In genomic region chr7:93911661-93912060, GRCh38 we compare ENCODE assay signal across 18 cellular contexts. TPM values are rescaled to one million over a fixed set of nuclear protein-coding genes. Genes with fewer than 3 reads are reported as not detected.
DNase-seq lines count a peak whose midpoint lies in the region; ATAC-seq, FAIRE-seq and TF ChIP-seq lines count a peak whose summit lies in the region.
"Not testable (repeated sequence)": the region's sequence is repeated elsewhere in the genome, so short reads cannot be mapped to it uniquely, and the experiment has no call there.
"Had no signal": no experiment of that assay in that cellular context is flagged by ENCODE, and none has a peak within 500 bp of the region (broad histone marks: within the 10 kb centered on the region; RNA-seq: fewer than 3 reads in every experiment).

No MANE protein-coding gene starts in this region.

- H3K79me2 ChIP-seq in PC-3 (ENCODE audit: low read length); mammary epithelial cell (ENCODE audit: insufficient read depth, low read length): not testable (repeated sequence)

- H3K4me1 ChIP-seq in A549: peaks cover 88% of the 10 kb centered on the region
- peaks cover 13% of the 10 kb centered on the region for H3K4me1 ChIP-seq in PC-3 (ENCODE audit: insufficient read depth, low read length)
- H3K4me1 ChIP-seq in mammary epithelial cell (ENCODE audit: insufficient read depth, low read length): not testable (repeated sequence)

- H3F3A ChIP-seq in PC-3 (ENCODE audit: low read length, unreplicated experiment): not testable (repeated sequence)

- not testable (repeated sequence) for H3K9ac ChIP-seq in PC-3 (ENCODE audit: low read length); mammary epithelial cell (ENCODE audit: insufficient read depth, low read length)

- H3K27me3 ChIP-seq in PC-3 (ENCODE audit: low read length); mammary epithelial cell (ENCODE audit: insufficient read depth, low read length): not testable (repeated sequence)

- DNase-seq in A549 (ENCODE audit: low read depth in 1 of 2, low spot score in 1 of 2): not testable (repeated sequence)
- DNase-seq in PC-3: peak; percentile 27
- DNase-seq in mammary epithelial cell: peak; percentile 22
- DNase-seq in renal cortical epithelial cell (ENCODE audit: low read depth): peak; percentile 78

- not testable (repeated sequence) for TF ChIP-seq RAD21 in A549 (conservative IDR thresholded peaks at IDR 0.05 in 1 of 2, IDR thresholded peaks at IDR 0.05 in 1 of 2)

- H3K9me2 ChIP-seq in PC-3 (replicated peaks; ENCODE audit: low read length): not testable (repeated sequence)

- not testable (repeated sequence) for H3K9me3 ChIP-seq in A549; PC-3 (ENCODE audit: low read length); mammary epithelial cell (replicated peaks; ENCODE audit: insufficient read depth, low read length)

- BruUV-seq in PC-3 (replicated peaks; lab: Mats Ljungman, UMichigan); mammary epithelial cell (replicated peaks; lab: Mats Ljungman, UMichigan): not testable (repeated sequence)

- not testable (repeated sequence) for H4K20me1 ChIP-seq in PC-3 (ENCODE audit: low read length); mammary epithelial cell (ENCODE audit: insufficient read depth, low read length)

- peak overlapping the region; percentile 64 for H3K4me2 ChIP-seq in A549
- not testable (repeated sequence) for H3K4me2 ChIP-seq in PC-3 (ENCODE audit: low read length); mammary epithelial cell (ENCODE audit: insufficient read depth, low read depth, low read length)

- TF ChIP-seq CTCF in A549 (IDR thresholded peaks at IDR 0.05); PC-3 (conservative IDR thresholded peaks at IDR 0.05; ENCODE audit: low read depth, low read length); mammary epithelial cell (conservative IDR thresholded peaks at IDR 0.05 in 1 of 2, IDR thresholded peaks at IDR 0.05 in 1 of 2; ENCODE audit: extremely low read depth in 1 of 2, insufficient read depth in 1 of 2, low read depth in 1 of 2, low read length in 2 of 2): not testable (repeated sequence)

- POLR2A ChIA-PET in A549 (lab: Yijun Ruan, JAX): interaction anchor here (1.4 to 2.4 kb wide), 2 partner anchors 9 to 12 kb away, joined by 4 to 23 read pairs; partner anchors contain the start of gene GNG11
- POLR2A ChIA-PET in PC-3 (lab: Charles Lee; ENCODE audit: unreplicated experiment): not testable (repeated sequence)

- H3K27ac ChIP-seq in A549: peak overlapping the region; percentile 56 to 81
- H3K27ac ChIP-seq in PC-3 (ENCODE audit: low read length); mammary epithelial cell (ENCODE audit: insufficient read depth, low read depth, low read length): not testable (repeated sequence)

- peak; percentile 97 for FAIRE-seq in A549 (lab: Jason Lieb, UNC)

- ATAC-seq in A549: peak in 1 of 2 experiments; percentile 30; a peak in 3 of 6 replicates
- ATAC-seq in GM18520 (IDR thresholded peaks at IDR 0.05; ENCODE audit: unreplicated experiment): peak; percentile 37
- ATAC-seq in GM21390 (IDR thresholded peaks at IDR 0.05; ENCODE audit: unreplicated experiment): peak; percentile 75
- peak; percentile 70 for ATAC-seq in HG02759 (IDR thresholded peaks at IDR 0.05; ENCODE audit: unreplicated experiment)
- ATAC-seq in HG03280 (IDR thresholded peaks at IDR 0.05; ENCODE audit: unreplicated experiment): peak; percentile 48
- ATAC-seq in PC-3: peak; percentile 27; the same call in 1 of the 2 replicates

- not testable (repeated sequence) for H3K36me3 ChIP-seq in PC-3 (ENCODE audit: low read depth, low read length); mammary epithelial cell (ENCODE audit: insufficient read depth, low read length)

- H2AFZ ChIP-seq in PC-3 (ENCODE audit: low read length); mammary epithelial cell (ENCODE audit: low read depth, low read length): not testable (repeated sequence)

- CTCF ChIA-PET in A549 (lab: Yijun Ruan, JAX); PC-3 (lab: Charles Lee); mammary epithelial cell (lab: Charles Lee; ENCODE audit: low non-redundant PET): not testable (repeated sequence)

- dilution Hi-C loops in mammary epithelial cell (cut with HindIII; ENCODE audit: low sequenced_read_pairs): not testable (repeated sequence)

- TF ChIP-seq POLR2A in A549 (IDR thresholded peaks at IDR 0.05; ENCODE audit: low read length): not testable (repeated sequence)

- intact Hi-C loops in PC-3 (cut with micrococcal nuclease): loop anchor here (2.0 kb wide), 1 partner anchor 21 kb away; the partner anchor contains the start of gene TFPI2
- intact Hi-C loops in mammary epithelial cell (cut with micrococcal nuclease): not testable (repeated sequence)

- TF ChIP-seq EP300 in A549 (IDR thresholded peaks at IDR 0.05): not testable (repeated sequence)

- H3K4me3 ChIP-seq in A549; PC-3 (ENCODE audit: low read length); mammary epithelial cell (replicated peaks in 1 of 3; ENCODE audit: insufficient read depth in 1 of 3, low read depth in 2 of 3, low read length in 3 of 3): not testable (repeated sequence)

- in situ Hi-C loops in mammary epithelial cell (cut with MboI; ENCODE audit: low sequenced_read_pairs in 2 of 2): not testable (repeated sequence)

TF ChIP-seq in A549, 52 proteins besides CTCF, POLR2A, EP300 and RAD21:
- not testable (repeated sequence) for TF ChIP-seq FOSL2 (IDR thresholded peaks at IDR 0.05)
- peak; percentile 70 for TF ChIP-seq FOSL2 (CRISPR knock-in tag; IDR thresholded peaks at IDR 0.05)
TF ChIP-seq in A549: peak in this region for 1; not testable (repeated sequence) for 51.

RNA-seq across cellular contexts. Expression of gene GNGT1, which starts 5.3 kb away (rescaled TPM):
- polyA plus RNA-seq in A549 (2011; rRNA removed) (not detected in 2 replicates), A549 (2017; fragmentation: RNase III; extraction: RNeasy Plus Mini Kit Qiagen cat#74134 plus additional on column Dnase treatment) (not detected in 3 replicates), mammary epithelial cell (not detected)
- polyA plus RNA-seq in A549 (2012; cell fraction: cytosol; rRNA removed): not detected in 2 replicates
- polyA plus RNA-seq in A549 (2012; cell fraction: nucleus; rRNA removed): not detected in 2 replicates
- not detected in 2 replicates for polyA minus RNA-seq in A549 (2011; rRNA and poly(A)+ RNA removed)
- total RNA-seq in PC-3 (2014; rRNA removed) (not detected in 2 replicates), mammary epithelial cell (not detected), renal cortical epithelial cell (0.05 TPM in 1 of 2 replicates, not detected in the other)
- polyA minus RNA-seq in mammary epithelial cell: not detected
- total RNA-seq: activated T-helper 1 cell treated with anti-CD3 and anti-CD28 coated beads, Interleukin-12 subunit alpha, Interleukin-12 subunit beta, Interleukin-2, Interleukin-4 antibody, amounts not matched to agents 30 ng/mL and 10 ng/mL and 1 ng/mL, durations not matched to agents 14 hours and 24 hours and 36 hours; chondrocyte; liver; mesothelial cell of epicardium; naive thymus-derived CD4-positive, alpha-beta T cell; progenitor cell of endocrine pancreas; sciatic nerve; suprapubic skin; upper lobe of right lung had no signal
- polyA plus RNA-seq: CD14-positive monocyte; liver; naive thymus-derived CD4-positive, alpha-beta T cell had no signal

RNA-seq across cellular contexts. Expression of gene GNG11, which starts 9.9 kb away (rescaled TPM):
- polyA plus RNA-seq in A549 (2011; rRNA removed) (23.4 and 31.1 TPM in 2 replicates), A549 (2017; fragmentation: RNase III; extraction: RNeasy Plus Mini Kit Qiagen cat#74134 plus additional on column Dnase treatment) (26.3 to 34.8 TPM (median 33.4 TPM) in 3 replicates), mammary epithelial cell (0.31 TPM)
- 11.2 and 11.5 TPM in 2 replicates for polyA plus RNA-seq in A549 (2012; cell fraction: cytosol; rRNA removed)
- polyA plus RNA-seq in A549 (2012; cell fraction: nucleus; rRNA removed): 4.6 and 5.5 TPM in 2 replicates
- 5.6 and 6.9 TPM in 2 replicates for polyA minus RNA-seq in A549 (2011; rRNA and poly(A)+ RNA removed)
- total RNA-seq in PC-3 (2014; rRNA removed) (3.0 and 4.4 TPM in 2 replicates), mammary epithelial cell (under 1 TPM; under 0.01 to 0.38 TPM), renal cortical epithelial cell (26.0 and 35.1 TPM in 2 replicates)
- not detected for polyA minus RNA-seq in mammary epithelial cell
- total RNA-seq: activated T-helper 1 cell treated with anti-CD3 and anti-CD28 coated beads, Interleukin-12 subunit alpha, Interleukin-12 subunit beta, Interleukin-2, Interleukin-4 antibody, amounts not matched to agents 30 ng/mL and 10 ng/mL and 1 ng/mL, durations not matched to agents 14 hours and 24 hours and 36 hours; progenitor cell of endocrine pancreas had no signal
- polyA plus RNA-seq: naive thymus-derived CD4-positive, alpha-beta T cell had no signal

RNA-seq across cellular contexts. Expression of gene TFPI2, which starts 21.1 kb away (rescaled TPM):
- polyA plus RNA-seq in A549 (2011; rRNA removed) (128 and 172 TPM in 2 replicates), A549 (2017; fragmentation: RNase III; extraction: RNeasy Plus Mini Kit Qiagen cat#74134 plus additional on column Dnase treatment) (156 to 182 TPM (median 163 TPM) in 3 replicates), mammary epithelial cell (313 TPM)
- 199 and 224 TPM in 2 replicates for polyA plus RNA-seq in A549 (2012; cell fraction: cytosol; rRNA removed)
- 139 and 305 TPM in 2 replicates for polyA plus RNA-seq in A549 (2012; cell fraction: nucleus; rRNA removed)
- 56.3 and 65.3 TPM in 2 replicates for polyA minus RNA-seq in A549 (2011; rRNA and poly(A)+ RNA removed)
- total RNA-seq in PC-3 (2014; rRNA removed) (53.1 and 62.6 TPM in 2 replicates), mammary epithelial cell (100 to 1,000 TPM in 1 of 2 donors, under 1 TPM in 1; 0.33 to 608 TPM), renal cortical epithelial cell (22.7 and 65.1 TPM in 2 replicates)
- polyA minus RNA-seq in mammary epithelial cell: 136 TPM
- total RNA-seq: activated T-helper 1 cell treated with anti-CD3 and anti-CD28 coated beads, Interleukin-12 subunit alpha, Interleukin-12 subunit beta, Interleukin-2, Interleukin-4 antibody, amounts not matched to agents 30 ng/mL and 10 ng/mL and 1 ng/mL, durations not matched to agents 14 hours and 24 hours and 36 hours had no signal
- polyA plus RNA-seq: CD14-positive monocyte; naive thymus-derived CD4-positive, alpha-beta T cell had no signal
